1 cellular context compared by ENCODE assay signal in genomic region chr16:66741131-66741900, GRCh38.
TF ChIP-seq lines count a peak whose summit lies in the region.

No MANE protein-coding gene starts in this region.

TF ChIP-seq in HEK293, 187 proteins besides CTCF, POLR2A, EP300 and RAD21 (continued from another document):
- TF ChIP-seq, protein P1, sequence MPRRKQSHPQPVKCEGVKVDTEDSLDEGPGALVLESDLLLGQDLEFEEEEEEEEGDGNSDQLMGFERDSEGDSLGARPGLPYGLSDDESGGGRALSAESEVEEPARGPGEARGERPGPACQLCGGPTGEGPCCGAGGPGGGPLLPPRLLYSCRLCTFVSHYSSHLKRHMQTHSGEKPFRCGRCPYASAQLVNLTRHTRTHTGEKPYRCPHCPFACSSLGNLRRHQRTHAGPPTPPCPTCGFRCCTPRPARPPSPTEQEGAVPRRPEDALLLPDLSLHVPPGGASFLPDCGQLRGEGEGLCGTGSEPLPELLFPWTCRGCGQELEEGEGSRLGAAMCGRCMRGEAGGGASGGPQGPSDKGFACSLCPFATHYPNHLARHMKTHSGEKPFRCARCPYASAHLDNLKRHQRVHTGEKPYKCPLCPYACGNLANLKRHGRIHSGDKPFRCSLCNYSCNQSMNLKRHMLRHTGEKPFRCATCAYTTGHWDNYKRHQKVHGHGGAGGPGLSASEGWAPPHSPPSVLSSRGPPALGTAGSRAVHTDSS (tag by site-specific recombination; IDR thresholded peaks at IDR 0.05), result no peak
- no peak for TF ChIP-seq ZNF837 (tag by site-specific recombination; IDR thresholded peaks at IDR 0.05)
- no peak for TF ChIP-seq REPIN1 (tag by site-specific recombination; IDR thresholded peaks at IDR 0.05; ENCODE audit: low read depth)
- TF ChIP-seq KLF1 (tag by site-specific recombination; IDR thresholded peaks at IDR 0.05), result peak; percentile 72; the same call in 1 of the 2 replicates
- TF ChIP-seq ZNF341 (tag by site-specific recombination; IDR thresholded peaks at IDR 0.05; ENCODE audit: low read depth), result no peak
- peak; percentile 50 for TF ChIP-seq SP7 (tag by site-specific recombination; IDR thresholded peaks at IDR 0.05)
- TF ChIP-seq ZNF16 (tag by site-specific recombination; IDR thresholded peaks at IDR 0.05; ENCODE audit: low read depth), result no peak
- TF ChIP-seq, protein P2, sequence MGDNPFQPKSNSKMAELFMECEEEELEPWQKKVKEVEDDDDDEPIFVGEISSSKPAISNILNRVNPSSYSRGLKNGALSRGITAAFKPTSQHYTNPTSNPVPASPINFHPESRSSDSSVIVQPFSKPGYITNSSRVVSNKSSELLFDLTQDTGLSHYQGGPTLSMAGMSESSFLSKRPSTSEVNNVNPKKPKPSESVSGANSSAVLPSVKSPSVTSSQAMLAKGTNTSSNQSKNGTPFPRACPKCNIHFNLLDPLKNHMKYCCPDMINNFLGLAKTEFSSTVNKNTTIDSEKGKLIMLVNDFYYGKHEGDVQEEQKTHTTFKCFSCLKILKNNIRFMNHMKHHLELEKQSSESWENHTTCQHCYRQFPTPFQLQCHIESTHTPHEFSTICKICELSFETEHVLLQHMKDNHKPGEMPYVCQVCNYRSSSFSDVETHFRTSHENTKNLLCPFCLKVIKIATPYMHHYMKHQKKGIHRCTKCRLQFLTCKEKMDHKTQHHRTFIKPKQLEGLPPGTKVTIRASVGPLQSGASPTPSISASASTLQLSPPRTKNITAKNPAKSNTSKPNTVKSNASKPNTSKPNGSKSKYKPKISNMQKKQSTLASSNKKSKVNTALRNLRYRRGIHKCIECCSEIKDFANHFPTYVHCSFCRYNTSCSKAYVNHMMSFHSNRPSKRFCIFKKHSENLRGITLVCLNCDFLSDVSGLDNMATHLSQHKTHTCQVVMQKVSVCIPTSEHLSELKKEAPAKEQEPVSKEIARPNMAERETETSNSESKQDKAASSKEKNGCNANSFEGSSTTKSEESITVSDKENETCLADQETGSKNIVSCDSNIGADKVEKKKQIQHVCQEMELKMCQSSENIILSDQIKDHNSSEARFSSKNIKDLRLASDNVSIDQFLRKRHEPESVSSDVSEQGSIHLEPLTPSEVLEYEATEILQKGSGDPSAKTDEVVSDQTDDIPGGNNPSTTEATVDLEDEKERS (tag by site-specific recombination; IDR thresholded peaks at IDR 0.05), result no peak
- TF ChIP-seq SCRT1 (tag by site-specific recombination; IDR thresholded peaks at IDR 0.05; ENCODE audit: borderline replicate concordance), result no peak
- no peak for TF ChIP-seq ZFHX2 (tag by site-specific recombination; conservative IDR thresholded peaks at IDR 0.05)
- no peak for TF ChIP-seq ZNF777 (tag by site-specific recombination; IDR thresholded peaks at IDR 0.05; ENCODE audit: borderline replicate concordance)
- no peak for TF ChIP-seq ZNF121 (tag by site-specific recombination; IDR thresholded peaks at IDR 0.05)
- TF ChIP-seq ZNF544 (tag by site-specific recombination; IDR thresholded peaks at IDR 0.05), result no peak
- no peak for TF ChIP-seq ZNF791 (tag by site-specific recombination; IDR thresholded peaks at IDR 0.05)
- TF ChIP-seq ZNF18 (tag by site-specific recombination; IDR thresholded peaks at IDR 0.05), result no peak
- no peak for TF ChIP-seq ZNF529 (tag by site-specific recombination; IDR thresholded peaks at IDR 0.05; ENCODE audit: insufficient replicate concordance)
- TF ChIP-seq ZNF561 (tag by site-specific recombination; IDR thresholded peaks at IDR 0.05; ENCODE audit: borderline replicate concordance), result 0 out of 2 replicates have a peak, but pooled peaks have one; percentile 45
- no peak for TF ChIP-seq ZNF776 (tag by site-specific recombination; IDR thresholded peaks at IDR 0.05; ENCODE audit: borderline replicate concordance)
- TF ChIP-seq ZNF426 (tag by site-specific recombination; IDR thresholded peaks at IDR 0.05), result no peak
- peak; percentile 95 for TF ChIP-seq ZNF362 (tag by site-specific recombination; IDR thresholded peaks at IDR 0.05)
- TF ChIP-seq, protein P3, sequence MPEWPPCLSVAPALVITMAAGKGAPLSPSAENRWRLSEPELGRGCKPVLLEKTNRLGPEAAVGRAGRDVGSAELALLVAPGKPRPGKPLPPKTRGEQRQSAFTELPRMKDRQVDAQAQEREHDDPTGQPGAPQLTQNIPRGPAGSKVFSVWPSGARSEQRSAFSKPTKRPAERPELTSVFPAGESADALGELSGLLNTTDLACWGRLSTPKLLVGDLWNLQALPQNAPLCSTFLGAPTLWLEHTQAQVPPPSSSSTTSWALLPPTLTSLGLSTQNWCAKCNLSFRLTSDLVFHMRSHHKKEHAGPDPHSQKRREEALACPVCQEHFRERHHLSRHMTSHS (tag by site-specific recombination; IDR thresholded peaks at IDR 0.05), result no peak
- TF ChIP-seq, protein P4, sequence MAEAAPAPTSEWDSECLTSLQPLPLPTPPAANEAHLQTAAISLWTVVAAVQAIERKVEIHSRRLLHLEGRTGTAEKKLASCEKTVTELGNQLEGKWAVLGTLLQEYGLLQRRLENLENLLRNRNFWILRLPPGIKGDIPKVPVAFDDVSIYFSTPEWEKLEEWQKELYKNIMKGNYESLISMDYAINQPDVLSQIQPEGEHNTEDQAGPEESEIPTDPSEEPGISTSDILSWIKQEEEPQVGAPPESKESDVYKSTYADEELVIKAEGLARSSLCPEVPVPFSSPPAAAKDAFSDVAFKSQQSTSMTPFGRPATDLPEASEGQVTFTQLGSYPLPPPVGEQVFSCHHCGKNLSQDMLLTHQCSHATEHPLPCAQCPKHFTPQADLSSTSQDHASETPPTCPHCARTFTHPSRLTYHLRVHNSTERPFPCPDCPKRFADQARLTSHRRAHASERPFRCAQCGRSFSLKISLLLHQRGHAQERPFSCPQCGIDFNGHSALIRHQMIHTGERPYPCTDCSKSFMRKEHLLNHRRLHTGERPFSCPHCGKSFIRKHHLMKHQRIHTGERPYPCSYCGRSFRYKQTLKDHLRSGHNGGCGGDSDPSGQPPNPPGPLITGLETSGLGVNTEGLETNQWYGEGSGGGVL (tag by site-specific recombination; IDR thresholded peaks at IDR 0.05), result no peak
- no peak for TF ChIP-seq GLIS2 (tag by site-specific recombination; IDR thresholded peaks at IDR 0.05)
- TF ChIP-seq, protein P5, sequence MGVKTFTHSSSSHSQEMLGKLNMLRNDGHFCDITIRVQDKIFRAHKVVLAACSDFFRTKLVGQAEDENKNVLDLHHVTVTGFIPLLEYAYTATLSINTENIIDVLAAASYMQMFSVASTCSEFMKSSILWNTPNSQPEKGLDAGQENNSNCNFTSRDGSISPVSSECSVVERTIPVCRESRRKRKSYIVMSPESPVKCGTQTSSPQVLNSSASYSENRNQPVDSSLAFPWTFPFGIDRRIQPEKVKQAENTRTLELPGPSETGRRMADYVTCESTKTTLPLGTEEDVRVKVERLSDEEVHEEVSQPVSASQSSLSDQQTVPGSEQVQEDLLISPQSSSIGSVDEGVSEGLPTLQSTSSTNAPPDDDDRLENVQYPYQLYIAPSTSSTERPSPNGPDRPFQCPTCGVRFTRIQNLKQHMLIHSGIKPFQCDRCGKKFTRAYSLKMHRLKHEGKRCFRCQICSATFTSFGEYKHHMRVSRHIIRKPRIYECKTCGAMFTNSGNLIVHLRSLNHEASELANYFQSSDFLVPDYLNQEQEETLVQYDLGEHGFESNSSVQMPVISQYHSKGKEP (tag by site-specific recombination; IDR thresholded peaks at IDR 0.05), result no peak; the same call in 1 of the 2 replicates
- TF ChIP-seq, protein P6, sequence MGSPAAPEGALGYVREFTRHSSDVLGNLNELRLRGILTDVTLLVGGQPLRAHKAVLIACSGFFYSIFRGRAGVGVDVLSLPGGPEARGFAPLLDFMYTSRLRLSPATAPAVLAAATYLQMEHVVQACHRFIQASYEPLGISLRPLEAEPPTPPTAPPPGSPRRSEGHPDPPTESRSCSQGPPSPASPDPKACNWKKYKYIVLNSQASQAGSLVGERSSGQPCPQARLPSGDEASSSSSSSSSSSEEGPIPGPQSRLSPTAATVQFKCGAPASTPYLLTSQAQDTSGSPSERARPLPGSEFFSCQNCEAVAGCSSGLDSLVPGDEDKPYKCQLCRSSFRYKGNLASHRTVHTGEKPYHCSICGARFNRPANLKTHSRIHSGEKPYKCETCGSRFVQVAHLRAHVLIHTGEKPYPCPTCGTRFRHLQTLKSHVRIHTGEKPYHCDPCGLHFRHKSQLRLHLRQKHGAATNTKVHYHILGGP (tag by site-specific recombination; IDR thresholded peaks at IDR 0.05), result no peak
- no peak for TF ChIP-seq GLIS1 (tag by site-specific recombination; IDR thresholded peaks at IDR 0.05)
- peak; percentile 75 for TF ChIP-seq KLF9 (tag by site-specific recombination; IDR thresholded peaks at IDR 0.05; ENCODE audit: low read depth)
- TF ChIP-seq BCL11A (tag by site-specific recombination; IDR thresholded peaks at IDR 0.05; ENCODE audit: low read depth), result peak; percentile 82
- TF ChIP-seq ZNF785 (tag by site-specific recombination; IDR thresholded peaks at IDR 0.05), result no peak
- TF ChIP-seq OVOL3 (tag by site-specific recombination; IDR thresholded peaks at IDR 0.05), result no peak
- 0 out of 2 replicates have a peak, but pooled peaks have one; percentile 24 for TF ChIP-seq ZEB2 (tag by site-specific recombination; IDR thresholded peaks at IDR 0.05)
- TF ChIP-seq ZNF24 (tag by site-specific recombination; IDR thresholded peaks at IDR 0.05), result peak; percentile 87; the same call in 1 of the 2 replicates
- TF ChIP-seq ZNF670 (tag by site-specific recombination; IDR thresholded peaks at IDR 0.05; ENCODE audit: low read depth), result no peak
- no peak for TF ChIP-seq ZNF140 (tag by site-specific recombination; IDR thresholded peaks at IDR 0.05)
- TF ChIP-seq YY1 (tag by site-specific recombination; IDR thresholded peaks at IDR 0.05), result no peak
- TF ChIP-seq ZSCAN4 (tag by site-specific recombination; IDR thresholded peaks at IDR 0.05), result no peak
- no peak; the same call in 1 of the 2 replicates for TF ChIP-seq ZNF76 (tag by site-specific recombination; IDR thresholded peaks at IDR 0.05; ENCODE audit: borderline replicate concordance, low read depth)
- no peak for TF ChIP-seq ZFP69B (tag by site-specific recombination; IDR thresholded peaks at IDR 0.05)
